Comparison of ENCODE assay signal across 26 cellular contexts in genomic region chr15:73321496-73322344, GRCh38. TPM values are rescaled to one million over a fixed set of nuclear protein-coding genes. Genes with fewer than 3 reads are reported as not detected.
A peak's percentile ranks its signal among the peaks of the same experiment; 100 is the strongest.
DNase-seq lines count a peak whose midpoint lies in the region; ATAC-seq and TF ChIP-seq lines count a peak whose summit lies in the region.
"Had no signal": no experiment of that assay in that cellular context is flagged by ENCODE, and none has a peak within 500 bp of the region (broad histone marks: within the 10 kb centered on the region; RNA-seq: fewer than 3 reads in every experiment).

No MANE protein-coding gene starts in this region.

- no peak overlapping the region for H2AFZ ChIP-seq in neural progenitor cell (replicated peaks)
- H2AFZ ChIP-seq: parathyroid adenoma had no signal

- H3K27me3 Mint-ChIP-seq in neural progenitor cell (ENCODE audit: insufficient read depth, low read depth), result peaks cover 6% of the 10 kb centered on the region

- H3K79me2 ChIP-seq in neural progenitor cell (ENCODE audit: low read depth), result no peaks in the 10 kb centered on the region
- H3K79me2 ChIP-seq: parathyroid adenoma had no signal

- peak overlapping the region in 4 of 11 experiments; percentile 2 to 34 (median 18); a peak in 5 of 22 replicates for H3K27ac ChIP-seq in BLaER1 treated with 17β-estradiol and CSF1 and Interleukin-3, amounts not matched to agents 10 nM and 100 nM
- no peak overlapping the region for H3K27ac ChIP-seq in neural progenitor cell
- H3K27ac ChIP-seq: parathyroid adenoma, suprapubic skin had no signal

- H3K9me3 ChIP-seq in BLaER1 treated with 17β-estradiol and CSF1 and Interleukin-3, amounts not matched to agents 10 nM and 100 nM (replicated peaks in 1 of 11), result no peaks in the 10 kb centered on the region
- no peaks in the 10 kb centered on the region for H3K9me3 ChIP-seq in neural progenitor cell (ENCODE audit: low read depth)
- H3K9me3 ChIP-seq: suprapubic skin had no signal

- H3F3A ChIP-seq in neural progenitor cell (ENCODE audit: low read depth), result peaks cover 10% of the 10 kb centered on the region

- no peaks in the 10 kb centered on the region for H3K9me3 Mint-ChIP-seq in neural progenitor cell
- H3K9me3 Mint-ChIP-seq: activated CD4-positive, alpha-beta memory T cell treated with anti-CD3 and anti-CD28 coated beads, Interleukin-2, amount 10 ng/mL, durations not matched to agents 7 days and 5 days; activated naive CD4-positive, alpha-beta T cell treated with anti-CD3 and anti-CD28 coated beads, Interleukin-2, amount 10 ng/mL, durations not matched to agents 7 days and 5 days; CD8-positive, alpha-beta memory T cell; naive thymus-derived CD8-positive, alpha-beta T cell had no signal

- no peaks in the 10 kb centered on the region for H3K36me3 Mint-ChIP-seq in neural progenitor cell
- H3K36me3 Mint-ChIP-seq: activated naive CD4-positive, alpha-beta T cell treated with anti-CD3 and anti-CD28 coated beads, Interleukin-2, amount 10 ng/mL, durations not matched to agents 7 days and 5 days; CD8-positive, alpha-beta memory T cell; naive thymus-derived CD8-positive, alpha-beta T cell had no signal

- H3K27ac Mint-ChIP-seq in neural progenitor cell, result no peak overlapping the region
- H3K27ac Mint-ChIP-seq: activated CD4-positive, alpha-beta memory T cell treated with anti-CD3 and anti-CD28 coated beads, Interleukin-2, amount 10 ng/mL, durations not matched to agents 7 days and 5 days; activated naive CD4-positive, alpha-beta T cell treated with anti-CD3 and anti-CD28 coated beads, Interleukin-2, amount 10 ng/mL, durations not matched to agents 7 days and 5 days; CD8-positive, alpha-beta memory T cell had no signal

- peak; percentile 42 for DNase-seq in DMS 273 treated with DMSO at 0.1 percent for 48 hours (lab: John Stamatoyannopoulos, UW)
- DNase-seq in NCI-H82 treated with DMSO at 0.1 percent for 48 hours (lab: John Stamatoyannopoulos, UW; ENCODE audit: unreplicated experiment), result peak; percentile 73
- DNase-seq in neural progenitor cell (ENCODE audit: low spot score), result peak; percentile 19
- DNase-seq in hypothalamus (lab: John Stamatoyannopoulos, UW), result no peak
- no peak for DNase-seq in GF-D8 (lab: John Stamatoyannopoulos, UW)
- DNase-seq: activated CD4-positive, alpha-beta memory T cell treated with anti-CD3 and anti-CD28 coated beads, Interleukin-2, amount 10 ng/mL, durations not matched to agents 7 days and 5 days; activated CD4-positive, CD25-positive, alpha-beta regulatory T cell; activated naive CD4-positive, alpha-beta T cell treated with anti-CD3 and anti-CD28 coated beads, Interleukin-2, amount 10 ng/mL, durations not matched to agents 7 days and 5 days; activated T-cell treated with anti-CD3 and anti-CD28 coated beads, Interleukin-2, amount 50 U/mL, for 1 hour; CD8-positive, alpha-beta memory T cell; central memory CD4-positive, alpha-beta T cell; DMS53; left colon; MM.1S; NCI-H187 treated with DMSO at 0.1 percent for 48 hours; NCI-H526; OCI-M1; SHP77; SW 1271 had no signal

- no peak overlapping the region for H3K4me3 ChIP-seq in BLaER1 treated with 17β-estradiol and CSF1 and Interleukin-3, amounts not matched to agents 10 nM and 100 nM
- no peak overlapping the region for H3K4me3 ChIP-seq in neural progenitor cell
- H3K4me3 ChIP-seq: K562, suprapubic skin had no signal

- no peak for TF ChIP-seq CTCF in neural progenitor cell (IDR thresholded peaks at IDR 0.05)

- no peak overlapping the region for H3K4me3 Mint-ChIP-seq in neural progenitor cell
- H3K4me3 Mint-ChIP-seq: activated CD4-positive, alpha-beta memory T cell treated with anti-CD3 and anti-CD28 coated beads, Interleukin-2, amount 10 ng/mL, durations not matched to agents 7 days and 5 days; activated naive CD4-positive, alpha-beta T cell treated with anti-CD3 and anti-CD28 coated beads, Interleukin-2, amount 10 ng/mL, durations not matched to agents 7 days and 5 days; CD8-positive, alpha-beta memory T cell; naive thymus-derived CD8-positive, alpha-beta T cell had no signal

- H4K20me1 ChIP-seq in BLaER1 treated with 17β-estradiol and CSF1 and Interleukin-3, amounts not matched to agents 10 nM and 100 nM, result peaks cover 0 to 14% (median 0%) of the 10 kb centered on the region in 11 experiments; a peak in 2 of 22 replicates
- no peaks in the 10 kb centered on the region for H4K20me1 ChIP-seq in neural progenitor cell (ENCODE audit: low read depth)

- peak overlapping the region in 9 of 11 experiments; percentile 23 to 95 (median 60); a peak in 18 of 22 replicates for H3K4me2 ChIP-seq in BLaER1 treated with 17β-estradiol and CSF1 and Interleukin-3, amounts not matched to agents 10 nM and 100 nM
- no peak overlapping the region for H3K4me2 ChIP-seq in neural progenitor cell

- no peaks in the 10 kb centered on the region for H3K36me3 ChIP-seq in BLaER1 treated with 17β-estradiol and CSF1 and Interleukin-3, amounts not matched to agents 10 nM and 100 nM
- no peaks in the 10 kb centered on the region for H3K36me3 ChIP-seq in neural progenitor cell
- H3K36me3 ChIP-seq: suprapubic skin had no signal

- H3K4me1 Mint-ChIP-seq in neural progenitor cell, result peaks cover 29% of the 10 kb centered on the region
- H3K4me1 Mint-ChIP-seq: activated naive CD4-positive, alpha-beta T cell treated with anti-CD3 and anti-CD28 coated beads, Interleukin-2, amount 10 ng/mL, durations not matched to agents 7 days and 5 days had no signal

- H3K9ac ChIP-seq in BLaER1 treated with 17β-estradiol and CSF1 and Interleukin-3, amounts not matched to agents 10 nM and 100 nM, result peak overlapping the region in 2 of 11 experiments; percentile 24 to 64; a peak in 4 of 22 replicates
- H3K9ac ChIP-seq in neural progenitor cell, result no peak overlapping the region
- H3K9ac ChIP-seq: parathyroid adenoma had no signal

- H3K4me1 ChIP-seq in BLaER1 treated with 17β-estradiol and CSF1 and Interleukin-3, amounts not matched to agents 10 nM and 100 nM, result peaks cover 33 to 96% (median 93%) of the 10 kb centered on the region in 10 experiments
- peaks cover 4% of the 10 kb centered on the region for H3K4me1 ChIP-seq in neural progenitor cell
- H3K4me1 ChIP-seq: parathyroid adenoma, suprapubic skin had no signal

- H3K27me3 ChIP-seq in BLaER1 treated with 17β-estradiol and CSF1 and Interleukin-3, amounts not matched to agents 10 nM and 100 nM, result peaks cover 0 to 11% (median 0%) of the 10 kb centered on the region in 11 experiments; a peak in 1 of 22 replicates
- no peaks in the 10 kb centered on the region for H3K27me3 ChIP-seq in neural progenitor cell

- ATAC-seq in GM18511 (IDR thresholded peaks at IDR 0.05; ENCODE audit: unreplicated experiment), result no peak
- ATAC-seq: K562; left colon; naive thymus-derived CD8-positive, alpha-beta T cell had no signal

RNA-seq across cellular contexts. Expression of gene HCN4, which starts 47.0 kb away (rescaled TPM):
- total RNA-seq in neural progenitor cell (ENCODE audit: low replicate concordance), result 0.41 and 0.50 TPM in 2 replicates
- total RNA-seq: activated CD4-positive, alpha-beta memory T cell treated with anti-CD3 and anti-CD28 coated beads, Interleukin-2, amount 10 ng/mL, durations not matched to agents 7 days and 5 days; dermis microvascular lymphatic vessel endothelial cell; K562; naive thymus-derived CD8-positive, alpha-beta T cell had no signal

Comparison
In these comparisons a context has a peak if more than half of its experiments do, and no peak if none do; other contexts are left out.
1. DNase-seq: peak in DMS 273 treated with DMSO at 0.1 percent for 48 hours (single experiment), NCI-H82 treated with DMSO at 0.1 percent for 48 hours (single experiment) and neural progenitor cell (single experiment); none in hypothalamus (0 of 51) and GF-D8 (single experiment).